12 cellular contexts compared by ENCODE assay signal in genomic region chr7:92749327-92749730, GRCh38.
DNase-seq lines count a peak whose midpoint lies in the region; ATAC-seq, FAIRE-seq and TF ChIP-seq lines count a peak whose summit lies in the region.
"Had no signal": no experiment of that assay in that cellular context is flagged by ENCODE, and none has a peak within 500 bp of the region (broad histone marks: within the 10 kb centered on the region; RNA-seq: fewer than 3 reads in every experiment).

No MANE protein-coding gene starts in this region.

- H3K9ac ChIP-seq in adipocyte (ENCODE audit: low read length) = no peak overlapping the region

- DNase-seq in Caco-2 (no peak), H54 (ENCODE audit: insufficient read length, low spot score) (no peak), adipocyte (ENCODE audit: low read depth) (peak; percentile 68), left lobe of liver (ENCODE audit: low spot score) (no peak), NCI-H69 (lab: John Stamatoyannopoulos, UW) (no peak), islet precursor cell (no peak), SJCRH30 (no peak)
- DNase-seq: activated CD4-positive, alpha-beta T cell treated with anti-CD3 and anti-CD28 coated beads, Interleukin-2, amount 50 U/mL, for 48 hours; activated naive CD4-positive, alpha-beta T cell treated with anti-CD3 and anti-CD28 coated beads for 36 hours; NCI-H2081 treated with DMSO at 0.1 percent for 48 hours; NCI-H82 had no signal

- H3K4me1 ChIP-seq in Caco-2 (peaks cover 43% of the 10 kb centered on the region), adipocyte (ENCODE audit: control insufficient read depth, insufficient read depth, low read length) (peaks cover 38% of the 10 kb centered on the region), SJCRH30 (peaks cover 43% of the 10 kb centered on the region)

- H3K27ac ChIP-seq in SJCRH30 = no peak overlapping the region
- H3K27ac ChIP-seq: thoracic aorta had no signal

- no peak overlapping the region for H3K4me3 ChIP-seq in Caco-2 (ENCODE audit: low read depth, low read length)
- H3K4me3 ChIP-seq in adipocyte (ENCODE audit: low read length) = no peak overlapping the region
- H3K4me3 ChIP-seq in SJCRH30 = no peak overlapping the region
- H3K4me3 ChIP-seq: thoracic aorta had no signal

- H3K36me3 ChIP-seq in Caco-2 (ENCODE audit: control insufficient read depth, insufficient read depth, low read length) (no peaks in the 10 kb centered on the region; the same call in 1 of the 2 replicates), adipocyte (ENCODE audit: control insufficient read depth, insufficient read depth, low read length, severe bottlenecking) (no peaks in the 10 kb centered on the region), SJCRH30 (peaks cover 42% of the 10 kb centered on the region)
- H3K36me3 ChIP-seq: thoracic aorta had no signal

- no peak for TF ChIP-seq POLR2A in H54 (IDR thresholded peaks at IDR 0.05; ENCODE audit: low read depth, low read length)

- peak; percentile 80 for FAIRE-seq in H54 (lab: Jason Lieb, UNC)

- H3K27me3 ChIP-seq in Caco-2 (replicated peaks; ENCODE audit: control insufficient read depth, insufficient read depth, low read length) = no peaks in the 10 kb centered on the region
- H3K27me3 ChIP-seq in adipocyte (replicated peaks; ENCODE audit: control insufficient read depth, insufficient read depth, low read length) = no peaks in the 10 kb centered on the region
- H3K27me3 ChIP-seq in SJCRH30 = no peaks in the 10 kb centered on the region

- TF ChIP-seq CTCF in Caco-2 (IDR thresholded peaks at IDR 0.05; ENCODE audit: insufficient read depth in 1 of 2, low read depth in 1 of 2, low read length in 1 of 2, severe bottlenecking in 1 of 2, unreplicated experiment in 1 of 2) = no peak

- POLR2A ChIA-PET in Caco-2 (lab: Charles Lee) = no interaction called here

- H3K9me3 ChIP-seq in Caco-2 = 0 out of 2 replicates have a peak, but pooled peaks cover 4% of the 10 kb centered on the region
- H3K9me3 ChIP-seq in adipocyte (ENCODE audit: control insufficient read depth, low read length) = no peaks in the 10 kb centered on the region
- no peaks in the 10 kb centered on the region for H3K9me3 ChIP-seq in SJCRH30 (replicated peaks)
- H3K9me3 ChIP-seq: thoracic aorta had no signal

- no peaks in the 10 kb centered on the region for H3K27me3 Mint-ChIP-seq in Caco-2 (ENCODE audit: insufficient read depth, unreplicated experiment)

- peaks cover 54% of the 10 kb centered on the region for H3K36me3 Mint-ChIP-seq in Caco-2 (ENCODE audit: insufficient read depth, unreplicated experiment)

- no TSS peak for BruUV-seq in Caco-2 (replicated peaks; lab: Mats Ljungman, UMichigan)

- H3K4me1 Mint-ChIP-seq in Caco-2 (ENCODE audit: low read depth, unreplicated experiment) = peaks cover 14% of the 10 kb centered on the region

- ATAC-seq in left lobe of liver = peak; percentile 12

- peak overlapping the region; percentile 26 for H3K27ac Mint-ChIP-seq in Caco-2 (ENCODE audit: unreplicated experiment)
- H3K27ac Mint-ChIP-seq: activated naive CD4-positive, alpha-beta T cell treated with anti-CD3 and anti-CD28 coated beads for 36 hours had no signal

- intact Hi-C loops in Caco-2 (cut with micrococcal nuclease; ENCODE audit: unreplicated experiment) = no loop called here

- CTCF ChIA-PET in Caco-2 (lab: Charles Lee) = no interaction called here

- peaks cover 2% of the 10 kb centered on the region for H3K9me3 Mint-ChIP-seq in Caco-2 (ENCODE audit: unreplicated experiment)
- H3K9me3 Mint-ChIP-seq: activated naive CD4-positive, alpha-beta T cell treated with anti-CD3 and anti-CD28 coated beads for 36 hours had no signal

- H3K4me3 Mint-ChIP-seq in Caco-2 (ENCODE audit: unreplicated experiment) = peak overlapping the region; percentile 18
- H3K4me3 Mint-ChIP-seq: activated naive CD4-positive, alpha-beta T cell treated with anti-CD3 and anti-CD28 coated beads for 36 hours had no signal
